Comparison of ENCODE assay signal across 8 cellular contexts in the genomic region with DNA sequence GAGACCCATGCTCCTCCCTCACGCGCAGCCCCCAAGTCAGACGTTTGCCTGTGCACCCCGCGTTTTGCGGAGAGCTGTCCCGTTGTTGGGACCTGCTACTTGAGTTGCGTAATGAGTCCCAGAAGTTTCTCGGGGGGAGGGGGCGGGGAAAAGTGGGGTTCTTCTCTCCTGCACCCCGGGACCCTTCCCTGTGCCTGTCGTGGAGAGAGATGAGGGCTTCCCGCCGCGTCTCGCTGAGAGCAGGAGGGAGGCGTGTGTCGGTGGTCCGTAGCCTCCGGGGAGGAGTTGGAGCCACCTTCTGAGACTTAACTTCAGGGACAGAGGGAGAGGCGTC. TPM values are rescaled to one million over a fixed set of nuclear protein-coding genes. Genes with fewer than 3 reads are reported as not detected.
A peak's percentile ranks its signal among the peaks of the same experiment; 100 is the strongest.
DNase-seq lines count a peak whose midpoint lies in the region; TF ChIP-seq lines count a peak whose summit lies in the region.

No MANE protein-coding gene starts in this region.

- intact Hi-C loops in dorsolateral prefrontal cortex (cut with DNase I), result loop anchor here (1.0 to 5.0 kb wide), 2 partner anchors 72 to 157 kb away; no protein-coding TSS in a partner anchor

- H3K27me3 ChIP-seq in SJCRH30 (no peaks in the 10 kb centered on the region), dorsolateral prefrontal cortex (no peaks in the 10 kb centered on the region), thymus (ENCODE audit: control insufficient read depth, insufficient read depth) (no peaks in the 10 kb centered on the region)

- DNase-seq in NCI-H1417 (lab: John Stamatoyannopoulos, UW) (peak in 2 of 3 experiments; percentile 58 to 64), NCI-H1417 treated with DMSO at 0.1 percent for 48 hours (lab: John Stamatoyannopoulos, UW) (no peak), SJCRH30 (no peak), dorsolateral prefrontal cortex (peak in 1 of 10 donors; percentile 11), NCI-H69 (lab: John Stamatoyannopoulos, UW) (no peak), ecto neural progenitor cell (ENCODE audit: low spot score) (no peak)

- WGBS in mesodermal cell (ENCODE audit: insufficient coverage in 2 of 2), 2 experiments, result 0 to 3% methylated on average over 5 to 15 of the region's 21 CpGs
- WGBS in thymus, result under 1% methylated on average over 21 of the region's 21 CpGs

- peak overlapping the region; percentile 96 for H3K4me3 ChIP-seq in SJCRH30
- H3K4me3 ChIP-seq in dorsolateral prefrontal cortex, result peak overlapping the region; percentile 47 to 99 (median 93)
- peak overlapping the region; percentile 77 for H3K4me3 ChIP-seq in mesodermal cell (ENCODE audit: extremely low read depth, insufficient read depth, low read length, poor library complexity, severe bottlenecking)
- peak overlapping the region; percentile 86 for H3K4me3 ChIP-seq in thymus (ENCODE audit: low read length)

- H3K27ac ChIP-seq in SJCRH30 (no peak overlapping the region; the same call in 1 of the 2 replicates), dorsolateral prefrontal cortex (peak overlapping the region in 58 of 59 donors; percentile 65 to 96 (median 90)), mesodermal cell (ENCODE audit: low read depth, low read length, severe bottlenecking) (peak overlapping the region; percentile 83), thymus (ENCODE audit: low read depth) (peak overlapping the region; percentile 97)

- no peak for TF ChIP-seq CTCF in dorsolateral prefrontal cortex (IDR thresholded peaks at IDR 0.05 in 54 of 56, conservative IDR thresholded peaks at IDR 0.05 in 2 of 56; ENCODE audit: low read depth in 1 of 56, partially characterized antibody in 56 of 56)

- H3K9me3 ChIP-seq in SJCRH30 (replicated peaks) (no peaks in the 10 kb centered on the region), mesodermal cell (ENCODE audit: control insufficient read depth, low read length) (no peaks in the 10 kb centered on the region), thymus (ENCODE audit: control insufficient read depth) (no peaks in the 10 kb centered on the region)

- H3K4me1 ChIP-seq in SJCRH30 (no peaks in the 10 kb centered on the region; the same call in 1 of the 2 replicates), mesodermal cell (ENCODE audit: control insufficient read depth, insufficient read depth, low read length, poor library complexity, severe bottlenecking) (peaks cover 29% of the 10 kb centered on the region), thymus (ENCODE audit: control insufficient read depth, insufficient read depth, low read length) (peaks cover 11% of the 10 kb centered on the region)

- H3K36me3 ChIP-seq in SJCRH30 (no peaks in the 10 kb centered on the region), mesodermal cell (ENCODE audit: control insufficient read depth, insufficient read depth, low read length) (no peaks in the 10 kb centered on the region), thymus (ENCODE audit: control insufficient read depth, insufficient read depth) (no peaks in the 10 kb centered on the region)

RNA-seq across cellular contexts. Expression of a gene that starts 0.7 kb away (rescaled TPM):
- total RNA-seq in SJCRH30 (2014; rRNA removed; shearing (Covaris generic)), result 15.3 and 16.1 TPM in 2 replicates
- total RNA-seq in dorsolateral prefrontal cortex, result 10 to 100 TPM; 37.6 to 89.2 (median 55.4) TPM
- 27.5 TPM for polyA plus RNA-seq in mesodermal cell (2013, experiment 1 of 2)
- 20.3 TPM for polyA plus RNA-seq in mesodermal cell (2013, experiment 2 of 2)
- polyA plus RNA-seq in thymus, result 12.3 TPM

RNA-seq across cellular contexts. Expression of a gene that starts 43.2 kb away (rescaled TPM):
- 0.75 TPM in 1 of 2 replicates, not detected in the other for total RNA-seq in SJCRH30 (2014; rRNA removed; shearing (Covaris generic))
- total RNA-seq in dorsolateral prefrontal cortex, result 1 to 10 TPM in 92 of 120 experiments, under 1 TPM in 7, not detected in 21; 0.52 to 5.5 (median 2.0) TPM
- 0.96 TPM for polyA plus RNA-seq in mesodermal cell (2013, experiment 1 of 2)
- not detected for polyA plus RNA-seq in mesodermal cell (2013, experiment 2 of 2)
- polyA plus RNA-seq in thymus, result 0.82 TPM

Comparison
In these comparisons a context has a peak if more than half of its experiments do, and no peak if none do; other contexts are left out.
1. DNase-seq: peak in NCI-H1417 (2 of 3); none in NCI-H1417 treated with DMSO at 0.1 percent for 48 hours (single experiment), SJCRH30 (0 of 2), NCI-H69 (single experiment) and ecto neural progenitor cell (single experiment).
2. Peak in every context shown above with its lines, with median percentiles within 50 percentile points of each other: H3K4me3 ChIP-seq.